ENCODE assay signal across 26 cellular contexts in the genomic region with DNA sequence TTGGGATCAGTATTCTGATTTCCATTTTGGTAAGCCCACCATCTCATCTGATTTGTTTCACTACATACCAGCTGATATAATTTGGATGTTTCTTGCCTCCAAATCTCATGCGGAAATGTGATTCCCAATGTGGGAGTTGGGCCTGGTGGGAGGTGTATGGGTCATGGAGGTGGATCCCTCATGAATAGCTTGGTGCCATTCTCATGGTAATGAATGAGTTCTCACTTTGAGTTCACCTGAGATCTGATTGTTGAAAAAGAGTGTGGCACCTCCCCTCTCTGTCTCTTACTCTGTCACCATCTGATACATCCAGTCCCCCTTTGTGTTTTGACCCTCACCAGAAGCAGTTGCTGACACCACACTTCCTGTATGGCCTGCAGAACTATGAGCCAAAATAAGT.
"Had no signal": no experiment of that assay in that cellular context is flagged by ENCODE, and none has a peak within 500 bp of the region (broad histone marks: within the 10 kb centered on the region; RNA-seq: fewer than 3 reads in every experiment).

No MANE protein-coding gene starts in this region.

- H3K4me1 Mint-ChIP-seq: activated CD4-positive, alpha-beta T cell treated with anti-CD3 and anti-CD28 coated beads for 36 hours; activated CD8-positive, alpha-beta memory T cell treated with anti-CD3 and anti-CD28 coated beads, Interleukin-2, amount 10 ng/mL, durations not matched to agents 7 days and 5 days; activated naive CD4-positive, alpha-beta T cell treated with anti-CD3 and anti-CD28 coated beads, Interleukin-2, amount 50 U/mL, for 24 hours; activated naive CD8-positive, alpha-beta T cell treated with anti-CD3 and anti-CD28 coated beads, Interleukin-2, amount 50 U/mL, for 24 hours; naive thymus-derived CD4-positive, alpha-beta T cell; T-helper 17 cell had no signal

- H3K4me3 ChIP-seq: esophagus muscularis mucosa, heart left ventricle, right atrium auricular region, stomach, thyroid gland had no signal

- H3K9me3 Mint-ChIP-seq: activated T-helper 2 cell treated with anti-CD3 and anti-CD28 coated beads, Interferon-gamma antibody, Interleukin-2, Interleukin-4, amounts not matched to agents 10 μg/mL and 5 μg/mL and 100 μg/mL, durations not matched to agents 14 hours and 24 hours and 36 hours; dendritic cell treated with granulocyte-macrophage colony-stimulating factor and Interleukin-4, amounts not matched to agents 40 ng/mL and 50 ng/mL, for 4 days had no signal

- H3K27ac ChIP-seq: esophagus muscularis mucosa, foreskin keratinocyte, heart left ventricle, right atrium auricular region, stomach, thyroid gland had no signal

- H3K27ac Mint-ChIP-seq: activated B cell treated with CpG ODN at 0.5 μM for 24 hours; activated CD4-positive, alpha-beta T cell treated with anti-CD3 and anti-CD28 coated beads for 36 hours; activated CD8-positive, alpha-beta memory T cell treated with anti-CD3 and anti-CD28 coated beads, Interleukin-2, amount 10 ng/mL, durations not matched to agents 7 days and 5 days; activated CD8-positive, alpha-beta T cell treated with anti-CD3 and anti-CD28 coated beads, Interleukin-2, amount 10 ng/mL, durations not matched to agents 7 days and 5 days; activated naive CD4-positive, alpha-beta T cell treated with anti-CD3 and anti-CD28 coated beads, Interleukin-2, amount 50 U/mL, for 24 hours; activated naive CD8-positive, alpha-beta T cell treated with anti-CD3 and anti-CD28 coated beads, Interleukin-2, amount 50 U/mL, for 24 hours; activated T-helper 2 cell treated with anti-CD3 and anti-CD28 coated beads, Interferon-gamma antibody, Interleukin-2, Interleukin-4, amounts not matched to agents 10 μg/mL and 5 μg/mL and 100 μg/mL, durations not matched to agents 14 hours and 24 hours and 36 hours; dendritic cell treated with granulocyte-macrophage colony-stimulating factor and Interleukin-4, amounts not matched to agents 40 ng/mL and 50 ng/mL, for 4 days; mesothelial cell of epicardium; naive thymus-derived CD4-positive, alpha-beta T cell; stimulated activated naive B cell treated with anti-CD40 and anti-IgM and Interleukin-4, amounts not matched to agents 10 μg/mL and 1 μg/mL and 100 μg/mL, for 72 hours; T-helper 17 cell had no signal

- H3K36me3 ChIP-seq: esophagus muscularis mucosa, heart left ventricle, right atrium auricular region, stomach, thyroid gland had no signal

- H3K27me3 ChIP-seq: esophagus muscularis mucosa, foreskin keratinocyte, heart left ventricle, right atrium auricular region, stomach, thyroid gland had no signal

- ATAC-seq: activated CD4-positive, alpha-beta T cell treated with anti-CD3 and anti-CD28 coated beads for 36 hours; activated CD8-positive, alpha-beta memory T cell treated with anti-CD3 and anti-CD28 coated beads, Interleukin-2, amount 10 ng/mL, durations not matched to agents 7 days and 5 days; activated CD8-positive, alpha-beta T cell treated with anti-CD3 and anti-CD28 coated beads, Interleukin-2, amount 10 ng/mL, durations not matched to agents 7 days and 5 days; activated naive CD8-positive, alpha-beta T cell treated with anti-CD3 and anti-CD28 coated beads, Interleukin-2, amount 50 U/mL, for 24 hours; foreskin keratinocyte; heart left ventricle; left cardiac atrium; left ventricle myocardium superior; naive thymus-derived CD4-positive, alpha-beta T cell; stimulated activated naive B cell treated with anti-CD40 and anti-IgM and Interleukin-4, amounts not matched to agents 10 μg/mL and 1 μg/mL and 100 μg/mL, for 72 hours; T-helper 17 cell had no signal

- H3K27me3 Mint-ChIP-seq: dendritic cell treated with granulocyte-macrophage colony-stimulating factor and Interleukin-4, amounts not matched to agents 40 ng/mL and 50 ng/mL, for 4 days had no signal

- H3K4me3 Mint-ChIP-seq: activated B cell treated with CpG ODN at 0.5 μM for 24 hours; activated CD4-positive, alpha-beta T cell treated with anti-CD3 and anti-CD28 coated beads for 36 hours; activated CD8-positive, alpha-beta memory T cell treated with anti-CD3 and anti-CD28 coated beads, Interleukin-2, amount 10 ng/mL, durations not matched to agents 7 days and 5 days; activated CD8-positive, alpha-beta T cell treated with anti-CD3 and anti-CD28 coated beads, Interleukin-2, amount 10 ng/mL, durations not matched to agents 7 days and 5 days; activated naive CD4-positive, alpha-beta T cell treated with anti-CD3 and anti-CD28 coated beads, Interleukin-2, amount 50 U/mL, for 24 hours; activated naive CD8-positive, alpha-beta T cell treated with anti-CD3 and anti-CD28 coated beads, Interleukin-2, amount 50 U/mL, for 24 hours; dendritic cell treated with granulocyte-macrophage colony-stimulating factor and Interleukin-4, amounts not matched to agents 40 ng/mL and 50 ng/mL, for 4 days; mesothelial cell of epicardium; naive thymus-derived CD4-positive, alpha-beta T cell; stimulated activated naive B cell treated with anti-CD40 and anti-IgM and Interleukin-4, amounts not matched to agents 10 μg/mL and 1 μg/mL and 100 μg/mL, for 72 hours; T-helper 17 cell had no signal

- H3K9me3 ChIP-seq: esophagus muscularis mucosa, stomach, thyroid gland had no signal

- H3K4me1 ChIP-seq: right atrium auricular region, stomach, thyroid gland had no signal

- H3K36me3 Mint-ChIP-seq: activated CD8-positive, alpha-beta memory T cell treated with anti-CD3 and anti-CD28 coated beads, Interleukin-2, amount 10 ng/mL, durations not matched to agents 7 days and 5 days; activated naive CD4-positive, alpha-beta T cell treated with anti-CD3 and anti-CD28 coated beads, Interleukin-2, amount 50 U/mL, for 24 hours had no signal

- DNase-seq: activated B cell treated with CpG ODN at 0.5 μM for 24 hours; activated CD4-positive, alpha-beta T cell treated with anti-CD3 and anti-CD28 coated beads for 36 hours; activated CD8-positive, alpha-beta memory T cell treated with anti-CD3 and anti-CD28 coated beads, Interleukin-2, amount 10 ng/mL, durations not matched to agents 7 days and 5 days; activated CD8-positive, alpha-beta T cell treated with anti-CD3 and anti-CD28 coated beads, Interleukin-2, amount 10 ng/mL, durations not matched to agents 7 days and 5 days; activated naive CD8-positive, alpha-beta T cell treated with anti-CD3 and anti-CD28 coated beads, Interleukin-2, amount 50 U/mL, for 24 hours; activated T-cell treated with anti-CD3 and anti-CD28 coated beads, Interleukin-2, amount 50 U/mL, for 48 hours; amygdala; central memory CD4-positive, alpha-beta T cell; foreskin keratinocyte; heart left ventricle; left cardiac atrium; naive thymus-derived CD4-positive, alpha-beta T cell; stimulated activated CD4-positive, alpha-beta T cell treated with anti-CD3 and anti-CD28 coated beads, Interleukin-15, amount 100 ng/mL, for 24 hours; stimulated activated CD4-positive, alpha-beta T cell treated with anti-CD3 and anti-CD28 coated beads, Interleukin-2, amount 100 ng/mL, for 24 hours; stimulated activated naive B cell treated with anti-CD40 and anti-IgM and Interleukin-4, amounts not matched to agents 10 μg/mL and 1 μg/mL and 100 μg/mL, for 72 hours; stomach; T-helper 17 cell; T1000; thyroid gland had no signal
